8 cellular contexts compared by ENCODE assay signal in the genomic region with DNA sequence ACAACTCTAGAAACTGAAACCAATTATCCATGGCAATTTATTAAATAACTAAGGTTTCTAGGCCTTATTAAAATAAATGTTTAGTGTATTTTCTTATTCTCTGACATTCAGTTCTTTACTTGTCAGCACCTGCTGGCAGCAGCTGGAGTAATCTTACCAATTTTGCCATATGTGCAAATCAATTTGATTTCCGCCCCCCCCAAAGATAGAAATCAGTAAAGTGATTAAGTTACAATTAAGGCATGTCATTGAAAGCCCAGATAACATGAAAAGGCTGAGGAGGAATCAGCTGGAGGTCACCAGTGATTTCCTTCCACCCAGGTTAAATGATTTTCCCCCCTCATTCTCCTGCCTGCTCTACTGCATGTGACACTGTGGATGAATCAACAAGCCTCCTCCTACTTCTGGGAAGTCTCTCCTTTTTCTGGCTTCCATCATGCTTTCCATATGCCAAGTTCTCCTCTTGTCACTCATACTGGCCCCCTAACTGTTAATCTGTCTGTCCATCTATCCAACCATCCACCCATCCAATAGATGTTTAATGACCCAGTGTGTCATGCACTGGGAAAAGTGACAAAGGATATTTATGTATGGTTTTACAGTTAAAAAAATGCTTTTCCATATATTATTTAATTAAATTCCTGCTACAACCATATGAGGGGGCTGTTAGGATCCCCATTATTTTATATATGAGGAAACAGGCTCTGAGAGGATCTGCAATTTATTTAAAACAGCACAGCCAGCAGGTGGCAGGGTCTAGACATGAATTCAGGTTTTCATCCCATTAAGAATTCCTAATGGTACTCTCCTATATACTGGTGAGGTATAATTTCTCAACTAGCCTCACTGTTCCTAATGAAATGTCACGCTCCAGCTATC.
A peak's percentile ranks its signal among the peaks of the same experiment; 100 is the strongest.
DNase-seq lines count a peak whose midpoint lies in the region; ATAC-seq and TF ChIP-seq lines count a peak whose summit lies in the region.

No MANE protein-coding gene starts in this region.

- H3K9me3 ChIP-seq in psoas muscle: no peaks in the 10 kb centered on the region

- H3K27me3 ChIP-seq in foreskin keratinocyte (no peaks in the 10 kb centered on the region), psoas muscle (ENCODE audit: insufficient read depth in 3 of 3, low read length in 2 of 3) (no peaks in the 10 kb centered on the region)

- H3K36me3 Mint-ChIP-seq in activated B cell treated with CpG ODN at 0.5 μM for 24 hours (ENCODE audit: low read depth): no peaks in the 10 kb centered on the region

- no peaks in the 10 kb centered on the region for H3K9me3 Mint-ChIP-seq in activated B cell treated with CpG ODN at 0.5 μM for 24 hours

- no peaks in the 10 kb centered on the region for H3K36me3 ChIP-seq in psoas muscle (ENCODE audit: insufficient read depth in 1 of 2, low read depth in 1 of 2)

- peak; percentile 26 for DNase-seq in activated CD8-positive, alpha-beta memory T cell treated with anti-CD3 and anti-CD28 coated beads, Interleukin-2, amount 50 U/mL, for 4 hours
- no peak for DNase-seq in activated CD8-positive, alpha-beta memory T cell treated with anti-CD3 and anti-CD28 coated beads, Interleukin-2, amount 50 U/mL, for 48 hours
- DNase-seq in NCI-H146 treated with DMSO at 0.1 percent for 48 hours (lab: John Stamatoyannopoulos, UW; ENCODE audit: unreplicated experiment) (peak; percentile 35), activated B cell treated with CpG ODN at 0.5 μM for 24 hours (no peak), foreskin keratinocyte (peak; percentile 23 to 46), psoas muscle (peak in 1 of 2 donors; percentile 30), GF-D8 (lab: John Stamatoyannopoulos, UW) (no peak)

- no peaks in the 10 kb centered on the region for H3K4me1 ChIP-seq in foreskin keratinocyte
- no peaks in the 10 kb centered on the region for H3K4me1 ChIP-seq in psoas muscle

- CTCF ChIA-PET in activated B cell treated with CpG ODN at 0.5 μM for 24 hours (lab: Charles Lee): interaction anchor here (0.6 to 6.8 kb wide), 35 partner anchors 8 to 406 kb away, joined by 3 to 124 read pairs (median 5); a partner anchor contains a TSS

- no peak overlapping the region for H3K4me3 ChIP-seq in psoas muscle

- peaks cover 1% of the 10 kb centered on the region for H3K4me1 Mint-ChIP-seq in activated B cell treated with CpG ODN at 0.5 μM for 24 hours

- ATAC-seq in activated B cell treated with CpG ODN at 0.5 μM for 24 hours (ENCODE audit: low read depth) (no peak), foreskin keratinocyte (peak; percentile 79), psoas muscle (peak; percentile 71 to 87 (median 74)), GM18502 (IDR thresholded peaks at IDR 0.05; ENCODE audit: poor library complexity, unreplicated experiment) (no peak)

- WGBS in psoas muscle, 3 donors: 70 to 83% (median 73%) methylated on average over 2 of the region's 2 CpGs

- peak; percentile 67 for TF ChIP-seq CTCF in activated B cell treated with CpG ODN at 0.5 μM for 24 hours (IDR thresholded peaks at IDR 0.05)
- peak; percentile 94 for TF ChIP-seq CTCF in foreskin keratinocyte (conservative IDR thresholded peaks at IDR 0.05)
- TF ChIP-seq CTCF in psoas muscle (IDR thresholded peaks at IDR 0.05): peak; percentile 73

- H3K4me3 Mint-ChIP-seq in activated B cell treated with CpG ODN at 0.5 μM for 24 hours: no peak overlapping the region

- H3K27ac ChIP-seq in foreskin keratinocyte: no peak overlapping the region
- H3K27ac ChIP-seq in psoas muscle: no peak overlapping the region

- no peaks in the 10 kb centered on the region for H3K27me3 Mint-ChIP-seq in activated B cell treated with CpG ODN at 0.5 μM for 24 hours

- intact Hi-C loops in activated B cell treated with CpG ODN at 0.5 μM for 24 hours (cut with micrococcal nuclease) (loop anchor here (1.0 to 5.0 kb wide), 6 partner anchors 83 to 406 kb away; no protein-coding TSS in a partner anchor), psoas muscle (cut with DNase I) (loop anchor here (1.0 to 10.0 kb wide), 7 partner anchors 108 to 395 kb away; a partner anchor contains a TSS)

- POLR2A ChIA-PET in activated B cell treated with CpG ODN at 0.5 μM for 24 hours (lab: Charles Lee): interaction anchor here (0.6 to 1.1 kb wide), 5 partner anchors 9 to 282 kb away, joined by 3 to 5 read pairs (median 3); no protein-coding TSS in a partner anchor

- no peak overlapping the region for H3K27ac Mint-ChIP-seq in activated B cell treated with CpG ODN at 0.5 μM for 24 hours

Comparison
In these comparisons a context has a peak if more than half of its experiments do, and no peak if none do; other contexts are left out.
1. DNase-seq: peak in activated CD8-positive, alpha-beta memory T cell treated with anti-CD3 and anti-CD28 coated beads, Interleukin-2, amount 50 U/mL, for 4 hours (single experiment), NCI-H146 treated with DMSO at 0.1 percent for 48 hours (single experiment) and foreskin keratinocyte (2 of 2); none in activated CD8-positive, alpha-beta memory T cell treated with anti-CD3 and anti-CD28 coated beads, Interleukin-2, amount 50 U/mL, for 48 hours (single experiment), activated B cell treated with CpG ODN at 0.5 μM for 24 hours (single experiment) and GF-D8 (single experiment).
2. ATAC-seq: peak in foreskin keratinocyte (single experiment) and psoas muscle (4 of 4); none in activated B cell treated with CpG ODN at 0.5 μM for 24 hours (single experiment) and GM18502 (single experiment).
3. Peak in every context shown above with its lines, with median percentiles within 50 percentile points of each other: CTCF ChIP-seq.